ENCODE assay signal across 1 cellular context in genomic region chr3:134376385-134376765, GRCh38.
TF ChIP-seq lines count a peak whose summit lies in the region.

No MANE protein-coding gene starts in this region.

TF ChIP-seq in WTC11, 78 proteins besides CTCF, POLR2A, EP300 and RAD21:
- TF ChIP-seq, protein P1, sequence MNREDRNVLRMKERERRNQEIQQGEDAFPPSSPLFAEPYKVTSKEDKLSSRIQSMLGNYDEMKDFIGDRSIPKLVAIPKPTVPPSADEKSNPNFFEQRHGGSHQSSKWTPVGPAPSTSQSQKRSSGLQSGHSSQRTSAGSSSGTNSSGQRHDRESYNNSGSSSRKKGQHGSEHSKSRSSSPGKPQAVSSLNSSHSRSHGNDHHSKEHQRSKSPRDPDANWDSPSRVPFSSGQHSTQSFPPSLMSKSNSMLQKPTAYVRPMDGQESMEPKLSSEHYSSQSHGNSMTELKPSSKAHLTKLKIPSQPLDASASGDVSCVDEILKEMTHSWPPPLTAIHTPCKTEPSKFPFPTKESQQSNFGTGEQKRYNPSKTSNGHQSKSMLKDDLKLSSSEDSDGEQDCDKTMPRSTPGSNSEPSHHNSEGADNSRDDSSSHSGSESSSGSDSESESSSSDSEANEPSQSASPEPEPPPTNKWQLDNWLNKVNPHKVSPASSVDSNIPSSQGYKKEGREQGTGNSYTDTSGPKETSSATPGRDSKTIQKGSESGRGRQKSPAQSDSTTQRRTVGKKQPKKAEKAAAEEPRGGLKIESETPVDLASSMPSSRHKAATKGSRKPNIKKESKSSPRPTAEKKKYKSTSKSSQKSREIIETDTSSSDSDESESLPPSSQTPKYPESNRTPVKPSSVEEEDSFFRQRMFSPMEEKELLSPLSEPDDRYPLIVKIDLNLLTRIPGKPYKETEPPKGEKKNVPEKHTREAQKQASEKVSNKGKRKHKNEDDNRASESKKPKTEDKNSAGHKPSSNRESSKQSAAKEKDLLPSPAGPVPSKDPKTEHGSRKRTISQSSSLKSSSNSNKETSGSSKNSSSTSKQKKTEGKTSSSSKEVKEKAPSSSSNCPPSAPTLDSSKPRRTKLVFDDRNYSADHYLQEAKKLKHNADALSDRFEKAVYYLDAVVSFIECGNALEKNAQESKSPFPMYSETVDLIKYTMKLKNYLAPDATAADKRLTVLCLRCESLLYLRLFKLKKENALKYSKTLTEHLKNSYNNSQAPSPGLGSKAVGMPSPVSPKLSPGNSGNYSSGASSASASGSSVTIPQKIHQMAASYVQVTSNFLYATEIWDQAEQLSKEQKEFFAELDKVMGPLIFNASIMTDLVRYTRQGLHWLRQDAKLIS (CRISPR knock-in tag; IDR thresholded peaks at IDR 0.05; ENCODE audit: borderline replicate concordance): no peak
